ENCODE assay signal across 8 cellular contexts in genomic region chr3:11591401-11592266, GRCh38. TPM values are rescaled to one million over a fixed set of nuclear protein-coding genes. Genes with fewer than 3 reads are reported as not detected.
DNase-seq lines count a peak whose midpoint lies in the region; ATAC-seq and TF ChIP-seq lines count a peak whose summit lies in the region.

No MANE protein-coding gene starts in this region.

- intact Hi-C loops in gastrocnemius medialis (cut with DNase I; ENCODE audit: low total_unique reads) = no loop called here

- DNase-seq in astrocyte of the hippocampus (ENCODE audit: low read depth, low spot score) = peak; percentile 92
- DNase-seq in gastrocnemius medialis = no peak
- DNase-seq in MM.1S = no peak
- DNase-seq in activated naive CD4-positive, alpha-beta T cell treated with anti-CD3 and anti-CD28 coated beads, Interleukin-2, amount 50 U/mL, for 16 hours = no peak

- no peak overlapping the region for H3K4me3 ChIP-seq in HUES64 (ENCODE audit: low read length)
- H3K4me3 ChIP-seq in iPS-20b (ENCODE audit: low read length) = peak overlapping the region; percentile 8; the same call in 1 of the 2 replicates
- H3K4me3 ChIP-seq in gastrocnemius medialis = peak overlapping the region in 2 of 4 donors; percentile 16 to 30
- no peak overlapping the region for H3K4me3 ChIP-seq in MM.1S (ENCODE audit: low read length)

- no peaks in the 10 kb centered on the region for H3K9me3 ChIP-seq in HUES64 (ENCODE audit: insufficient read depth, low read depth, low read length)
- no peaks in the 10 kb centered on the region for H3K9me3 ChIP-seq in iPS-20b (ENCODE audit: insufficient read depth, low read depth, low read length)
- H3K9me3 ChIP-seq in gastrocnemius medialis = no peaks in the 10 kb centered on the region
- no peaks in the 10 kb centered on the region for H3K9me3 ChIP-seq in MM.1S (replicated peaks; ENCODE audit: insufficient read depth, low read length)

- in situ Hi-C loops in gastrocnemius medialis (cut with MboI; ENCODE audit: low sequenced_read_pairs in 4 of 4) = no loop called here

- TF ChIP-seq POLR2A in gastrocnemius medialis (IDR thresholded peaks at IDR 0.05) = no peak

- peaks cover 70% of the 10 kb centered on the region for H3K79me2 ChIP-seq in MM.1S (ENCODE audit: low read length)

- TF ChIP-seq CTCF in gastrocnemius medialis (IDR thresholded peaks at IDR 0.05 in 4 of 5, conservative IDR thresholded peaks at IDR 0.05 in 1 of 5) (no peak), MM.1S (IDR thresholded peaks at IDR 0.05; ENCODE audit: low read length) (no peak)

- H3K9ac ChIP-seq in HUES64 (ENCODE audit: low read depth, low read length) = peak overlapping the region; percentile 41; the same call in 1 of the 2 replicates
- H3K9ac ChIP-seq in iPS-20b (ENCODE audit: low read depth, low read length) = peak overlapping the region; percentile 58; the same call in 1 of the 2 replicates
- H3K9ac ChIP-seq in MM.1S (ENCODE audit: low read length) = no peak overlapping the region

- H3K36me3 ChIP-seq in HUES64 (ENCODE audit: insufficient read depth, low read length) (no peaks in the 10 kb centered on the region), iPS-20b (ENCODE audit: insufficient read depth, low read depth, low read length) (peaks cover 4% of the 10 kb centered on the region; the same call in 1 of the 2 replicates), gastrocnemius medialis (no peaks in the 10 kb centered on the region), MM.1S (replicated peaks; ENCODE audit: insufficient read depth, low read length) (no peaks in the 10 kb centered on the region)

- WGBS in HUES64 = 27% methylated on average over 9 of the region's 9 CpGs

- H3K27ac ChIP-seq in HUES64 (ENCODE audit: low read depth, low read length) (peak overlapping the region; percentile 64), iPS-20b (ENCODE audit: low read length) (peak overlapping the region; percentile 66), gastrocnemius medialis (peak overlapping the region; percentile 65 to 76 (median 71)), MM.1S (ENCODE audit: low read length) (no peak overlapping the region)

- no peak overlapping the region for H2AFZ ChIP-seq in MM.1S (ENCODE audit: low read length)

- no peaks in the 10 kb centered on the region for H4K20me1 ChIP-seq in MM.1S (ENCODE audit: insufficient read depth, low read length)

- H3F3A ChIP-seq in MM.1S (ENCODE audit: insufficient read depth, low read length) = no peaks in the 10 kb centered on the region

- no peak overlapping the region for H3K4me2 ChIP-seq in MM.1S (ENCODE audit: low read depth, low read length)

- H3K27me3 ChIP-seq in HUES64 (ENCODE audit: insufficient read depth, low read length) = no peaks in the 10 kb centered on the region
- H3K27me3 ChIP-seq in iPS-20b (ENCODE audit: insufficient read depth, low read length) = no peaks in the 10 kb centered on the region
- no peaks in the 10 kb centered on the region for H3K27me3 ChIP-seq in gastrocnemius medialis
- no peaks in the 10 kb centered on the region for H3K27me3 ChIP-seq in MM.1S (replicated peaks; ENCODE audit: insufficient read depth, low read length)

- H3K4me1 ChIP-seq in HUES64 (ENCODE audit: insufficient read depth, low read length) (peaks cover 55% of the 10 kb centered on the region), iPS-20b (ENCODE audit: insufficient read depth, low read length) (peaks cover 49% of the 10 kb centered on the region), gastrocnemius medialis (peaks cover 78 to 79% of the 10 kb centered on the region in 2 donors), MM.1S (ENCODE audit: low read length) (no peaks in the 10 kb centered on the region)

- H3K9me2 ChIP-seq in MM.1S (replicated peaks; ENCODE audit: insufficient read depth, low read length) = no peaks in the 10 kb centered on the region

- peak; percentile 26 to 51 for ATAC-seq in gastrocnemius medialis
- no peak for ATAC-seq in GM21360 (IDR thresholded peaks at IDR 0.05; ENCODE audit: unreplicated experiment)
- ATAC-seq in HG03139 (IDR thresholded peaks at IDR 0.05; ENCODE audit: unreplicated experiment) = no peak

RNA-seq across cellular contexts. Expression of gene VGLL4, which starts 52.1 kb away (rescaled TPM):
- 39.0 TPM for polyA plus RNA-seq in HUES64 (2013, experiment 1 of 2)
- polyA plus RNA-seq in HUES64 (2013, experiment 2 of 2) = 46.0 TPM
- total RNA-seq in gastrocnemius medialis = 10 to 100 TPM in 3 of 4 donors, 1 to 10 TPM in 1; 8.9 to 20.9 (median 12.8) TPM

Comparison
In these comparisons a context has a peak if more than half of its experiments do, and no peak if none do; other contexts are left out.
1. ATAC-seq: peak in gastrocnemius medialis (2 of 2); none in GM21360 (single experiment) and HG03139 (single experiment).